16 cellular contexts compared by ENCODE assay signal in the genomic region with DNA sequence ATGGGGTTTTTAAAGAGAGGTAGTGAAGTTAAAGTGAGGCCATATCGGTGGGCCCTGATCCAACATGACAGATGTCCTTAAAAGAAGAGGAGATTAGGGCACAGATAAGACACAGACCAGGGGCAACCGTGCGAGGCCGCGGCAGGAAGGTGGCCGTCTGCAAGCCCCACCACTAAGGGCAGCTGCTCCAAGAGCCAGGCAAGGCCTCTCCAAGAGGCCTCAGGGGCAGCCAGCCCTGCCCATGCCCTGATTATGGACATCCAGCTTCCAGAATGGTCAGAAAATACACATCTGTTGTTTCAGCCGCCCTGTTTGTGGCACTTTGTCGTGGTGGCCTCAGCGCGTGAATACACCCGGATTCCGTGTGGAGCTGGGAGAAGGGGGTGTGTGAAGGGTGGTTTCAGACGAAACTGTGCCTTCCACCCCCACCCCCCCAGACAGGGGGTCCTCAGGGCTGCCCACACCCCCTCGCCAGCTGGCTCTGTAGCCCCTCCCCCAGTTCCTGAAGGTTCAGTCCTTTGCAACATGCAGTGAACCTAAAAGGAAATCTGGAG.
DNase-seq lines count a peak whose midpoint lies in the region; ATAC-seq and TF ChIP-seq lines count a peak whose summit lies in the region.
"Had no signal": no experiment of that assay in that cellular context is flagged by ENCODE, and none has a peak within 500 bp of the region (broad histone marks: within the 10 kb centered on the region; RNA-seq: fewer than 3 reads in every experiment).

No MANE protein-coding gene starts in this region.

- TF ChIP-seq CTCF in neural progenitor cell (IDR thresholded peaks at IDR 0.05) = no peak

- H3K4me3 Mint-ChIP-seq in activated CD8-positive, alpha-beta memory T cell treated with anti-CD3 and anti-CD28 coated beads, Interleukin-2, amount 10 ng/mL, durations not matched to agents 7 days and 5 days = no peak overlapping the region
- no peak overlapping the region for H3K4me3 Mint-ChIP-seq in neural progenitor cell

- no peak overlapping the region for H2AFZ ChIP-seq in neural progenitor cell (replicated peaks)

- peak overlapping the region; percentile 86 for H3K4me2 ChIP-seq in BLaER1
- H3K4me2 ChIP-seq in neural progenitor cell = no peak overlapping the region

- no peaks in the 10 kb centered on the region for H3K9me3 Mint-ChIP-seq in activated CD8-positive, alpha-beta memory T cell treated with anti-CD3 and anti-CD28 coated beads, Interleukin-2, amount 10 ng/mL, durations not matched to agents 7 days and 5 days (ENCODE audit: low read depth)
- no peaks in the 10 kb centered on the region for H3K9me3 Mint-ChIP-seq in neural progenitor cell
- H3K9me3 Mint-ChIP-seq: activated naive CD4-positive, alpha-beta T cell treated with anti-CD3 and anti-CD28 coated beads, Interleukin-2, amount 50 U/mL, for 72 hours had no signal

- DNase-seq in H7 = peak; percentile 48
- peak; percentile 40 for DNase-seq in activated CD8-positive, alpha-beta memory T cell treated with anti-CD3 and anti-CD28 coated beads, Interleukin-2, amount 10 ng/mL, durations not matched to agents 7 days and 5 days
- no peak for DNase-seq in neural progenitor cell (ENCODE audit: low spot score)
- DNase-seq in activated naive CD4-positive, alpha-beta T cell treated with anti-CD3 and anti-CD28 coated beads, Interleukin-2, amount 50 U/mL, for 16 hours = no peak
- no peak for DNase-seq in erythroblast (lab: John Stamatoyannopoulos, UW)
- no peak for DNase-seq in C1 segment of cervical spinal cord (lab: John Stamatoyannopoulos, UW)
- DNase-seq: activated T-cell treated with anti-CD3 and anti-CD28 coated beads for 4 hours; body of pancreas; HCEC 1CT; MV-4-11; NCI-H2081 treated with DMSO at 0.1 percent for 48 hours; stimulated activated naive CD8-positive, alpha-beta T cell treated with anti-CD3 and anti-CD28 coated beads, Interleukin-15, Interleukin-2, amounts not matched to agents 100 U/mL and 50 U/mL, for 24 hours; transverse colon had no signal

- H3K27me3 ChIP-seq in BLaER1 (no peaks in the 10 kb centered on the region), H7 (ENCODE audit: control insufficient read depth, insufficient read depth, low read length) (no peaks in the 10 kb centered on the region), neural progenitor cell (no peaks in the 10 kb centered on the region)
- H3K27me3 ChIP-seq: body of pancreas, SJSA1, transverse colon had no signal

- no peak for TF ChIP-seq POLR2A in erythroblast (IDR thresholded peaks at IDR 0.05; ENCODE audit: low read length)

- H3K79me2 ChIP-seq in neural progenitor cell (ENCODE audit: low read depth) = no peaks in the 10 kb centered on the region

- H3F3A ChIP-seq in neural progenitor cell (ENCODE audit: low read depth) = no peaks in the 10 kb centered on the region

- H3K4me1 ChIP-seq in BLaER1 (peaks cover 99% of the 10 kb centered on the region), neural progenitor cell (no peaks in the 10 kb centered on the region)

- no peak for ATAC-seq in activated CD8-positive, alpha-beta memory T cell treated with anti-CD3 and anti-CD28 coated beads, Interleukin-2, amount 10 ng/mL, durations not matched to agents 7 days and 5 days
- ATAC-seq: activated naive CD4-positive, alpha-beta T cell treated with anti-CD3 and anti-CD28 coated beads, Interleukin-2, amount 50 U/mL, for 72 hours; body of pancreas; stimulated activated naive CD8-positive, alpha-beta T cell treated with anti-CD3 and anti-CD28 coated beads, Interleukin-15, Interleukin-2, amounts not matched to agents 100 U/mL and 50 U/mL, for 24 hours had no signal

- peaks cover 16% of the 10 kb centered on the region for H3K4me1 Mint-ChIP-seq in activated CD8-positive, alpha-beta memory T cell treated with anti-CD3 and anti-CD28 coated beads, Interleukin-2, amount 10 ng/mL, durations not matched to agents 7 days and 5 days
- no peaks in the 10 kb centered on the region for H3K4me1 Mint-ChIP-seq in neural progenitor cell

- H3K27ac ChIP-seq in BLaER1 (peak overlapping the region; percentile 100), neural progenitor cell (no peak overlapping the region)
- H3K27ac ChIP-seq: body of pancreas, SJSA1, transverse colon had no signal

- peak overlapping the region; percentile 46 for H3K27ac Mint-ChIP-seq in activated CD8-positive, alpha-beta memory T cell treated with anti-CD3 and anti-CD28 coated beads, Interleukin-2, amount 10 ng/mL, durations not matched to agents 7 days and 5 days
- H3K27ac Mint-ChIP-seq in neural progenitor cell = peak overlapping the region; percentile 74

- H3K36me3 ChIP-seq in BLaER1 (peaks cover 25% of the 10 kb centered on the region), H7 (replicated peaks; ENCODE audit: control insufficient read depth, insufficient read depth, low read length) (no peaks in the 10 kb centered on the region), neural progenitor cell (no peaks in the 10 kb centered on the region)
- H3K36me3 ChIP-seq: SJSA1, transverse colon had no signal

- H3K9ac ChIP-seq in BLaER1 = peak overlapping the region; percentile 96
- no peak overlapping the region for H3K9ac ChIP-seq in neural progenitor cell

- H3K27me3 Mint-ChIP-seq in activated CD8-positive, alpha-beta memory T cell treated with anti-CD3 and anti-CD28 coated beads, Interleukin-2, amount 10 ng/mL, durations not matched to agents 7 days and 5 days = peaks cover 2% of the 10 kb centered on the region
- H3K27me3 Mint-ChIP-seq in neural progenitor cell (ENCODE audit: insufficient read depth, low read depth) = peaks cover 12% of the 10 kb centered on the region

- H4K20me1 ChIP-seq in BLaER1 = no peaks in the 10 kb centered on the region
- H4K20me1 ChIP-seq in neural progenitor cell (ENCODE audit: low read depth) = no peaks in the 10 kb centered on the region

- no peaks in the 10 kb centered on the region for H3K36me3 Mint-ChIP-seq in activated CD8-positive, alpha-beta memory T cell treated with anti-CD3 and anti-CD28 coated beads, Interleukin-2, amount 10 ng/mL, durations not matched to agents 7 days and 5 days
- H3K36me3 Mint-ChIP-seq in neural progenitor cell = no peaks in the 10 kb centered on the region
- H3K36me3 Mint-ChIP-seq: activated naive CD4-positive, alpha-beta T cell treated with anti-CD3 and anti-CD28 coated beads, Interleukin-2, amount 50 U/mL, for 72 hours had no signal

- CTCF ChIA-PET in activated CD8-positive, alpha-beta memory T cell treated with anti-CD3 and anti-CD28 coated beads, Interleukin-2, amount 10 ng/mL, durations not matched to agents 7 days and 5 days (lab: Charles Lee) = interaction anchor here (1.1 to 1.3 kb wide), 2 partner anchors 22 to 153 kb away, joined by 3 read pairs; no protein-coding TSS in a partner anchor

- H3K9me3 ChIP-seq in BLaER1 (peaks cover 9% of the 10 kb centered on the region; the same call in 1 of the 2 replicates), neural progenitor cell (ENCODE audit: low read depth) (no peaks in the 10 kb centered on the region)
- H3K9me3 ChIP-seq: body of pancreas, SJSA1, transverse colon had no signal

- H3K4me3 ChIP-seq in BLaER1 (peak overlapping the region; percentile 75), H7 (ENCODE audit: insufficient read depth, low read depth, low read length) (no peak overlapping the region), neural progenitor cell (no peak overlapping the region)
- H3K4me3 ChIP-seq: body of pancreas, SJSA1, transverse colon had no signal

Comparison
In these comparisons a context has a peak if more than half of its experiments do, and no peak if none do; other contexts are left out.
1. DNase-seq: peak in H7 (single experiment) and activated CD8-positive, alpha-beta memory T cell treated with anti-CD3 and anti-CD28 coated beads, Interleukin-2, amount 10 ng/mL, durations not matched to agents 7 days and 5 days (single experiment); none in neural progenitor cell (single experiment), activated naive CD4-positive, alpha-beta T cell treated with anti-CD3 and anti-CD28 coated beads, Interleukin-2, amount 50 U/mL, for 16 hours (single experiment), erythroblast (0 of 2) and C1 segment of cervical spinal cord (0 of 14).